ENCODE assay signal across 16 cellular contexts in the genomic region with DNA sequence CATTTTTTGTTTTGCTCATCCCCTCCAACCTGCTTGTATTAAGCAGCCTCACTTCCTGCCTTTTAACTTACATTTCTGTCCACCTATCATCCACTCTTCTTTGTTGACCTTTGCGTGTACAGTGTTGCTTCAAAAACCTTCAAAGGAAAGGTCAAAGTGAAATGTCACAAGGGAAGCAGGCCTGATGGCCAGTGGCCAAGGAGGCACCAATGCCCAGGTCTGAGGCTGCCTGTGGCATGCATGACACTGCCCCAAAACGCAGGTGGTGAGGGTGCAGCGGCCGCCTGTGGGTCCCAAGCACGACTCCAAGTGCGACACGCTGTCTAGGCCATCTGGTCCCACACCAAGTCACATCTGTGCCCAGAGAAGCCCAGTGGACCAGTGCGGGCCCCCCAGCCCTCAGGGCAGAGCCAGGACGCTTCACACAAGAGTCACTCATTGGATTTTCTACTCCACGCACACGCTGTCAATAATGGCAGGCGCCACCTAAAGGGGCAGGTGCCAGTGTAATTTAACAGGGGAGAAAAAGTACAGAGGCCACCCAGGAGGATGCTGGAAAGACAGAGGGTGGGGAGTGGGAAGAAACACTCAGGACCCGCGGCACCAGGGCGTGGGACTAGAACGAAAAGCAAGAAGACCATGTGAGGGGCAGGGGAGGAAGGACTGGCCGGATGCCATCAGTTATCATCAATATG.
"Had no signal": no experiment of that assay in that cellular context is flagged by ENCODE, and none has a peak within 500 bp of the region (broad histone marks: within the 10 kb centered on the region; RNA-seq: fewer than 3 reads in every experiment).

No MANE protein-coding gene starts in this region.

- H3K27me3 Mint-ChIP-seq: activated naive CD8-positive, alpha-beta T cell; stimulated activated naive CD8-positive, alpha-beta T cell treated with anti-CD3 and anti-CD28 coated beads, Interleukin-15, amount 100 ng/mL, for 72 hours had no signal

- H3K9me3 Mint-ChIP-seq: stimulated activated naive CD8-positive, alpha-beta T cell treated with anti-CD3 and anti-CD28 coated beads, Interleukin-15, amount 100 ng/mL, for 72 hours had no signal

- H3K36me3 ChIP-seq: thoracic aorta, uterus had no signal

- H3K4me3 Mint-ChIP-seq: activated naive CD8-positive, alpha-beta T cell; stimulated activated naive CD8-positive, alpha-beta T cell treated with anti-CD3 and anti-CD28 coated beads, Interleukin-15, amount 100 ng/mL, for 72 hours had no signal

- H3K27ac ChIP-seq: parathyroid adenoma, thoracic aorta, uterus had no signal

- H3K9ac ChIP-seq: parathyroid adenoma had no signal

- H3K79me2 ChIP-seq: parathyroid adenoma had no signal

- H3K9me3 ChIP-seq: thoracic aorta, uterus had no signal

- H3K27ac Mint-ChIP-seq: activated naive CD8-positive, alpha-beta T cell had no signal

- H3K4me1 ChIP-seq: parathyroid adenoma, uterus had no signal

- H2AFZ ChIP-seq: parathyroid adenoma had no signal

- H3K4me3 ChIP-seq: thoracic aorta, uterus had no signal

- DNase-seq: activated CD4-positive, alpha-beta T cell treated with anti-CD3 and anti-CD28 coated beads, Interleukin-2, amount 50 U/mL, for 1 hour; activated CD4-positive, CD25-positive, alpha-beta regulatory T cell; activated effector memory CD4-positive, alpha-beta T cell treated with Interleukin-2 at 50 U/mL for 16 hours; activated T-cell treated with anti-CD3 and anti-CD28 coated beads for 4 hours; anterior cingulate cortex; cerebellar nuclear complex; foreskin melanocyte; kidney; left ventricle myocardium superior; retina; stimulated activated CD4-positive, alpha-beta T cell treated with anti-CD3 and anti-CD28 coated beads, Interleukin-4, amount 100 ng/mL, for 1 hour; stimulated activated naive CD8-positive, alpha-beta T cell treated with anti-CD3 and anti-CD28 coated beads, Interleukin-15, amount 100 ng/mL, for 72 hours; uterus had no signal

- FAIRE-seq: kidney had no signal

- ATAC-seq: left ventricle myocardium superior; stimulated activated naive CD8-positive, alpha-beta T cell treated with anti-CD3 and anti-CD28 coated beads, Interleukin-15, amount 100 ng/mL, for 72 hours had no signal

- H3K27me3 ChIP-seq: uterus had no signal
